18 cellular contexts compared by ENCODE assay signal in the genomic region with DNA sequence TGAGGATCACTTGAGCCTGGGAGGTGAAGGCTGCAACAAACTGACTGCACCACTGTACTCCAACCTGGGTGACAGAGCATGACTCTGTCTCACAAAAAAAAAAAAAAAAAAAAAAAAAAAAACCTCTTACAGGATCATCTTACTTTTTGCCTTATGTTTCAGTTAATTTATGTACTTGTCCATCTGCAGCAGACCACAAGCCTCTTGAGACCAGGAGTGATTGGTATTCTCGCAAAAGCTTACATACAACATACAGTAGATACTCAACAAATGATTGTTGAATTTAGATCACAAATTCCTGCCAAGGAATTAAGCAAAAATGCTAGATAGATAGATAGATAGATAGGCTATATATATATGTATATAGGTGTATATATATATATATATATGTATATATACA.
"Had no signal": no experiment of that assay in that cellular context is flagged by ENCODE, and none has a peak within 500 bp of the region (broad histone marks: within the 10 kb centered on the region; RNA-seq: fewer than 3 reads in every experiment).

No MANE protein-coding gene starts in this region.

- H3K4me3 Mint-ChIP-seq: activated naive CD4-positive, alpha-beta T cell treated with anti-CD3 and anti-CD28 coated beads, Interleukin-2, amount 10 ng/mL, durations not matched to agents 7 days and 5 days; endodermal cell; stimulated activated naive CD8-positive, alpha-beta T cell treated with anti-CD3 and anti-CD28 coated beads, Interleukin-15, Interleukin-2, amounts not matched to agents 100 ng/mL and 50 ng/mL, for 24 hours had no signal

- DNase-seq: activated CD4-positive, CD25-positive, alpha-beta regulatory T cell treated with anti-CD3 and anti-CD28 coated beads, Interleukin-2, amount 50 U/mL, for 72 hours; activated naive CD4-positive, alpha-beta T cell treated with anti-CD3 and anti-CD28 coated beads, Interleukin-2, amount 10 ng/mL, durations not matched to agents 7 days and 5 days; activated T-cell treated with anti-CD3 and anti-CD28 coated beads for 4 hours; endodermal cell; hypothalamus; kidney; left ventricle myocardium inferior; mucosa of descending colon; naive thymus-derived CD4-positive, alpha-beta T cell; nucleus accumbens; posterior cingulate gyrus; retina; T-helper 1 cell; T1000; upper lobe of right lung had no signal

- ATAC-seq: mucosa of descending colon; naive thymus-derived CD4-positive, alpha-beta T cell; upper lobe of right lung had no signal

- H3K27me3 Mint-ChIP-seq: activated naive CD4-positive, alpha-beta T cell treated with anti-CD3 and anti-CD28 coated beads, Interleukin-2, amount 10 ng/mL, durations not matched to agents 7 days and 5 days; naive thymus-derived CD4-positive, alpha-beta T cell; stimulated activated naive CD8-positive, alpha-beta T cell treated with anti-CD3 and anti-CD28 coated beads, Interleukin-15, Interleukin-2, amounts not matched to agents 100 ng/mL and 50 ng/mL, for 24 hours had no signal

- H3K9me3 Mint-ChIP-seq: activated naive CD4-positive, alpha-beta T cell treated with anti-CD3 and anti-CD28 coated beads, Interleukin-2, amount 10 ng/mL, durations not matched to agents 7 days and 5 days; activated T-helper 2 cell treated with anti-CD3 and anti-CD28 coated beads, Interferon-gamma antibody, Interleukin-2, Interleukin-4, amounts not matched to agents 10 μg/mL and 5 μg/mL and 100 μg/mL, durations not matched to agents 14 hours and 24 hours and 36 hours; stimulated activated naive CD8-positive, alpha-beta T cell treated with anti-CD3 and anti-CD28 coated beads, Interleukin-15, Interleukin-2, amounts not matched to agents 100 ng/mL and 50 ng/mL, for 24 hours had no signal

- H3K4me3 ChIP-seq: left ventricle myocardium inferior, mucosa of descending colon, skin epidermis, upper lobe of right lung had no signal

- H3K27ac ChIP-seq: left ventricle myocardium inferior, skin epidermis had no signal

- H3K27ac Mint-ChIP-seq: activated naive CD4-positive, alpha-beta T cell treated with anti-CD3 and anti-CD28 coated beads, Interleukin-2, amount 10 ng/mL, durations not matched to agents 7 days and 5 days; activated T-helper 2 cell treated with anti-CD3 and anti-CD28 coated beads, Interferon-gamma antibody, Interleukin-2, Interleukin-4, amounts not matched to agents 10 μg/mL and 5 μg/mL and 100 μg/mL, durations not matched to agents 14 hours and 24 hours and 36 hours; endodermal cell; stimulated activated naive CD8-positive, alpha-beta T cell treated with anti-CD3 and anti-CD28 coated beads, Interleukin-15, Interleukin-2, amounts not matched to agents 100 ng/mL and 50 ng/mL, for 24 hours had no signal

- H3K36me3 ChIP-seq: left ventricle myocardium inferior, upper lobe of right lung had no signal

- H3K27me3 ChIP-seq: upper lobe of right lung had no signal

- H3K9me3 ChIP-seq: left ventricle myocardium inferior, mucosa of descending colon, upper lobe of right lung had no signal
